In genomic region chr5:9419794-9420193, GRCh38 we compare ENCODE assay signal across 21 cellular contexts.
"Had no signal": no experiment of that assay in that cellular context is flagged by ENCODE, and none has a peak within 500 bp of the region (broad histone marks: within the 10 kb centered on the region; RNA-seq: fewer than 3 reads in every experiment).

No MANE protein-coding gene starts in this region.

- H3K4me1 ChIP-seq: prostate gland, sigmoid colon, spleen, suprapubic skin, tibial artery, upper lobe of right lung had no signal

- H3K27ac ChIP-seq: left ventricle myocardium inferior, pancreas, prostate gland, sigmoid colon, spleen, suprapubic skin, thoracic aorta, tibial artery, upper lobe of right lung had no signal

- H3K27me3 ChIP-seq: pancreas, sigmoid colon, spleen, suprapubic skin, tibial artery, upper lobe of right lung had no signal

- ATAC-seq: naive thymus-derived CD8-positive, alpha-beta T cell; pancreas; right cardiac atrium; stimulated activated effector memory CD8-positive, alpha-beta T cell treated with anti-CD3 and anti-CD28 coated beads, Interleukin-12 subunit alpha, Interleukin-12 subunit beta, amount 100 ng/mL, for 72 hours; upper lobe of right lung had no signal

- H3K36me3 ChIP-seq: left ventricle myocardium inferior, pancreas, prostate gland, sigmoid colon, spleen, suprapubic skin, thoracic aorta, tibial artery, upper lobe of right lung had no signal

- FAIRE-seq: pancreas, small intestine, urothelium cell line had no signal

- H3K4me3 ChIP-seq: left ventricle myocardium inferior, lung, pancreas, prostate gland, sigmoid colon, spleen, suprapubic skin, thoracic aorta, tibial artery, upper lobe of right lung had no signal

- DNase-seq: islet precursor cell; left ventricle myocardium inferior; naive thymus-derived CD8-positive, alpha-beta T cell; pancreas; posterior cingulate gyrus; retina; right cardiac atrium; sigmoid colon; small intestine; spleen; stimulated activated CD4-positive, alpha-beta T cell treated with anti-CD3 and anti-CD28 coated beads, Interleukin-4, amount 100 ng/mL, for 24 hours; stimulated activated naive CD4-positive, alpha-beta T cell; tibial artery; trophoblast cell; upper lobe of right lung had no signal

- H3K9me3 ChIP-seq: pancreas, prostate gland, sigmoid colon, suprapubic skin, thoracic aorta, upper lobe of right lung had no signal
